Comparison of ENCODE assay signal across 8 cellular contexts in the genomic region with DNA sequence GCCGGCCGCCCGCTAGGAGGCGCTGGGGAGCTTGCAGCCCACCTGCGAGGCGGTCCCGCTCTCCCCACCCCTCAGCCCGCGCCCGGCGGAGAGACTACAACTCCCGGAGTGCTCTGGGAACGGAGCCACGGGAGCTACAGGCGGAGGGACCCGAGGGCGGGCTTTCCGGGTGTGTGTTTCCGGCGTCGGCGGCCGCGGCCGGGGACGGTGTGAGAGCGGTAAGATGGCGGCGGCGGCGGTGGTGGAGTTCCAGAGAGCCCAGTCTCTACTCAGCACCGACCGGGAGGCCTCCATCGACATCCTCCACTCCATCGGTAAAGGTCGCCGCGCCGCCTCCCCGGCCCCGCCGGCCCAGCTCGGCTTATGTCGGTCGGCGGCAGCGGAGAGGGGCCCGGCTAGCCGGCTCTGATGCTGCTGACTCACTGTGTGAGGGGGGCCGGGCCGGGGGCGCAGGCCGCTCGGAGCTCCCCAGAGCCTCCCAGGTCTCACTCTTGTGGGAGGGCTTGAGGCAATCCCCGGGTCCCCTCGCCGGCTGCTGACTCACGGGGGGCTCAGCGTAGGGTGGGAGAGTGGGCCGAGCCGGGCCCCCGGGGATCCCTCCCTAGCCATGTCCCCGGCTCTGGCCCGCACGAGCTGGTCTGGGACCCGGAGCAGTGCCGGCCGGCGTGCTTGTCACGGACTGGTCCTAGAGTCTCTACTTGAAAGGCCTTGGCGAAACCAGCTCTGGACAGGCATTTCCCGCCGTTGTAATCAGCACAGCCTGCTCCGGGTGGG. TPM values are rescaled to one million over a fixed set of nuclear protein-coding genes. Genes with fewer than 3 reads are reported as not detected.
DNase-seq lines count a peak whose midpoint lies in the region; ATAC-seq and TF ChIP-seq lines count a peak whose summit lies in the region.

A gene (plus strand): TSS at position 210 of the 774 bp plus-strand sequence. CDS start 14 bp downstream, at position 224.

- TF ChIP-seq CTCF in osteoblast (IDR thresholded peaks at IDR 0.05; ENCODE audit: extremely low read depth, low read depth, low read length) = peak; percentile 76
- TF ChIP-seq CTCF in thoracic aorta (IDR thresholded peaks at IDR 0.05) = peak; percentile 85

- H3K4me3 Mint-ChIP-seq in activated naive CD8-positive, alpha-beta T cell = peak within 1 kb of the TSS; percentile 93

- peaks cover 17% of the 10 kb centered on the region for H3K4me1 ChIP-seq in osteoblast (ENCODE audit: insufficient read depth, low read length)
- peaks cover 10 to 28% of the 10 kb centered on the region in 2 donors for H3K4me1 ChIP-seq in thoracic aorta (ENCODE audit: control insufficient read depth in 1 of 2, low read depth in 2 of 2)

- ATAC-seq in HG02610 (IDR thresholded peaks at IDR 0.05; ENCODE audit: unreplicated experiment) (peak; percentile 91), thoracic aorta (ENCODE audit: insufficient number of reproducible peaks, low FRiP score, low read depth) (peak; percentile 90)

- H3K27ac ChIP-seq in osteoblast (ENCODE audit: low read depth, low read length) (peak within 1 kb of the TSS; percentile 90), thoracic aorta (peak within 1 kb of the TSS; percentile 42 to 74)

- peaks cover 22% of the 10 kb centered on the region for H4K20me1 ChIP-seq in osteoblast (ENCODE audit: insufficient read depth, low read length)

- peak within 1 kb of the TSS; percentile 88 for H3K4me3 ChIP-seq in osteoblast (ENCODE audit: insufficient read depth, low read length)
- H3K4me3 ChIP-seq in thoracic aorta = peak within 1 kb of the TSS; percentile 94

- peak; percentile 71 for TF ChIP-seq POLR2A in GM10847 (IDR thresholded peaks at IDR 0.05; ENCODE audit: extremely low read depth, insufficient read length)

- H3K4me1 Mint-ChIP-seq in activated naive CD8-positive, alpha-beta T cell (ENCODE audit: low read depth) = peaks cover 32% of the 10 kb centered on the region

- peak within 1 kb of the TSS; percentile 89 for H3K27ac Mint-ChIP-seq in activated naive CD8-positive, alpha-beta T cell

- H3K9me3 ChIP-seq in osteoblast (ENCODE audit: low read depth, low read length) (no peaks in the 10 kb centered on the region), thoracic aorta (no peaks in the 10 kb centered on the region)

- peaks cover 7% of the 10 kb centered on the region for H3K36me3 Mint-ChIP-seq in activated naive CD8-positive, alpha-beta T cell

- H3K9me3 Mint-ChIP-seq in activated naive CD8-positive, alpha-beta T cell (ENCODE audit: low read depth) = no peaks in the 10 kb centered on the region

- H3K4me2 ChIP-seq in osteoblast (ENCODE audit: insufficient read depth, low read length) = peak within 1 kb of the TSS; percentile 99

- H3K79me2 ChIP-seq in osteoblast (ENCODE audit: insufficient read depth, low read length) = peaks cover 51% of the 10 kb centered on the region

- H3K36me3 ChIP-seq in osteoblast (ENCODE audit: insufficient read depth, low read length) (peaks cover 16% of the 10 kb centered on the region), thoracic aorta (peaks cover 11% of the 10 kb centered on the region)

- DNase-seq in NCI-H1092 treated with DMSO at 0.1 percent for 48 hours (lab: John Stamatoyannopoulos, UW) (peak; percentile 92), SKM-1 treated with dmso at 0.1 percent for 144 hours (lab: John Stamatoyannopoulos, UW; ENCODE audit: unreplicated experiment) (peak; percentile 93), glomerular visceral epithelial cell (ENCODE audit: extremely low spot score) (peak; percentile 98), osteoblast (ENCODE audit: insufficient read length, low spot score, missing footprints) (peak; percentile 98), thoracic aorta (ENCODE audit: low spot score) (peak; percentile 94)

- H3K27me3 ChIP-seq in osteoblast (ENCODE audit: insufficient read depth, low read length) = no peaks in the 10 kb centered on the region
- no peaks in the 10 kb centered on the region for H3K27me3 ChIP-seq in thoracic aorta (replicated peaks; ENCODE audit: insufficient read depth)

- peak within 1 kb of the TSS; percentile 99 for H2AFZ ChIP-seq in osteoblast (ENCODE audit: low read length)

- peaks cover 1% of the 10 kb centered on the region for H3K27me3 Mint-ChIP-seq in activated naive CD8-positive, alpha-beta T cell

RNA-seq across cellular contexts. Expression of the gene that starts here (rescaled TPM):
- total RNA-seq in osteoblast (61.2 and 84.9 TPM in 2 replicates), thoracic aorta (10 to 100 TPM; 42.0 to 51.9 TPM)

Comparison
In these comparisons a context has a peak if more than half of its experiments do, and no peak if none do; other contexts are left out.
1. Peak in every context shown above with its lines: DNase-seq, ATAC-seq, H3K4me3 ChIP-seq and H3K27ac ChIP-seq.